25 cellular contexts compared by ENCODE assay signal in the genomic region with DNA sequence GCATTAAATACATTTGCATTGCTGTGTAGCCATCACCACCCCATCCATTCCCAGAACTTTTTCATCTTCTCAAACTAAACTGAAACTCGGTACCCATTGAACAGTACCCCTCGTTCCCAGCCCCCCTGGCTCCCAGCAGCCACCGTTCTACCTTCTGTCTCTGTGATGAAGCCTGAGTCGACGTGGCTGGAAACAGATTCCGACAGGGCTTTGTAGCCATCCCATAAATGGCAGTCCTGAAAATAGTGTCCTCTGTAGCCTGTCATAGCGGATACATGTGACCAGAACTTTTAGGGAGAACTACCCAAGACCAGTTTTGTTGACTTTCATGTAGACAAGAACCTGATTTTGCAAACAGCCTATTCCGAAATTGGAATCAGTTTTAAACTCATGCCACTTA.
"Had no signal": no experiment of that assay in that cellular context is flagged by ENCODE, and none has a peak within 500 bp of the region (broad histone marks: within the 10 kb centered on the region; RNA-seq: fewer than 3 reads in every experiment).

No MANE protein-coding gene starts in this region.

- H3K9me3 Mint-ChIP-seq: activated T-cell treated with anti-CD3 and anti-CD28 coated beads, Interleukin-2, amount 50 U/mL, for 4 hours; activated T-helper 2 cell treated with anti-CD3 and anti-CD28 coated beads, Interferon-gamma antibody, Interleukin-2, Interleukin-4, amounts not matched to agents 10 μg/mL and 5 μg/mL and 100 μg/mL, durations not matched to agents 14 hours and 24 hours and 36 hours; endodermal cell; naive thymus-derived CD4-positive, alpha-beta T cell; neural progenitor cell; stimulated activated naive CD8-positive, alpha-beta T cell treated with anti-CD3 and anti-CD28 coated beads, Interleukin-15, Interleukin-2, amounts not matched to agents 100 ng/mL and 50 ng/mL, for 24 hours; WTC11 had no signal

- H3K4me3 ChIP-seq: adrenal gland, ascending aorta, colonic mucosa, esophagus squamous epithelium, gastrocnemius medialis, lower lobe of right lung, mucosa of descending colon, neural progenitor cell, tibial artery had no signal

- DNase-seq: activated CD8-positive, alpha-beta memory T cell treated with anti-CD3 and anti-CD28 coated beads, Interleukin-2, amount 50 U/mL, for 48 hours; activated naive CD4-positive, alpha-beta T cell; activated T-cell treated with anti-CD3 and anti-CD28 coated beads, Interleukin-2, amount 50 U/mL, for 4 hours; adrenal gland; colonic mucosa; endodermal cell; esophagus squamous epithelium; gastrocnemius medialis; left colon; lower lobe of right lung; mesendoderm; mucosa of descending colon; naive thymus-derived CD4-positive, alpha-beta T cell; retina; stimulated activated CD4-positive, alpha-beta T cell treated with anti-CD3 and anti-CD28 coated beads, Interleukin-12 subunit alpha, Interleukin-12 subunit beta, amount 100 ng/mL, for 4 hours; stimulated activated CD4-positive, alpha-beta T cell treated with anti-CD3 and anti-CD28 coated beads, Interleukin-4, amount 100 ng/mL, for 4 hours; T1000; tibial artery had no signal

- H3K27me3 Mint-ChIP-seq: activated naive CD8-positive, alpha-beta T cell; naive thymus-derived CD4-positive, alpha-beta T cell; stimulated activated naive CD8-positive, alpha-beta T cell treated with anti-CD3 and anti-CD28 coated beads, Interleukin-15, Interleukin-2, amounts not matched to agents 100 ng/mL and 50 ng/mL, for 24 hours had no signal

- H3K4me1 ChIP-seq: ascending aorta, colonic mucosa, neural progenitor cell, tibial artery had no signal

- H3K4me2 ChIP-seq: neural progenitor cell had no signal

- FAIRE-seq: islet of Langerhans had no signal

- H3K27ac Mint-ChIP-seq: activated naive CD8-positive, alpha-beta T cell; activated T-helper 2 cell treated with anti-CD3 and anti-CD28 coated beads, Interferon-gamma antibody, Interleukin-2, Interleukin-4, amounts not matched to agents 10 μg/mL and 5 μg/mL and 100 μg/mL, durations not matched to agents 14 hours and 24 hours and 36 hours; endodermal cell; neural progenitor cell; stimulated activated naive CD8-positive, alpha-beta T cell treated with anti-CD3 and anti-CD28 coated beads, Interleukin-15, Interleukin-2, amounts not matched to agents 100 ng/mL and 50 ng/mL, for 24 hours; WTC11 had no signal

- H3K4me3 Mint-ChIP-seq: activated naive CD8-positive, alpha-beta T cell; activated T-cell treated with anti-CD3 and anti-CD28 coated beads, Interleukin-2, amount 50 U/mL, for 4 hours; endodermal cell; naive thymus-derived CD4-positive, alpha-beta T cell; neural progenitor cell; stimulated activated naive CD8-positive, alpha-beta T cell treated with anti-CD3 and anti-CD28 coated beads, Interleukin-15, Interleukin-2, amounts not matched to agents 100 ng/mL and 50 ng/mL, for 24 hours; WTC11 had no signal

- H3K9ac ChIP-seq: neural progenitor cell had no signal

- H3K4me1 Mint-ChIP-seq: endodermal cell had no signal

- ATAC-seq: activated T-cell treated with anti-CD3 and anti-CD28 coated beads, Interleukin-2, amount 50 U/mL, for 4 hours; gastrocnemius medialis; left colon; lower lobe of right lung; mucosa of descending colon; naive thymus-derived CD4-positive, alpha-beta T cell; WTC11 had no signal

- H3K27ac ChIP-seq: adrenal gland, ascending aorta, colonic mucosa, esophagus squamous epithelium, gastrocnemius medialis, lower lobe of right lung, neural progenitor cell, tibial artery had no signal

- H3K9me3 ChIP-seq: adrenal gland, ascending aorta, colonic mucosa, esophagus squamous epithelium, gastrocnemius medialis, lower lobe of right lung, mucosa of descending colon, tibial artery had no signal

- H3K36me3 Mint-ChIP-seq: neural progenitor cell, WTC11 had no signal

- H2AFZ ChIP-seq: neural progenitor cell had no signal

- H3K36me3 ChIP-seq: adrenal gland, ascending aorta, colonic mucosa, esophagus squamous epithelium, gastrocnemius medialis, lower lobe of right lung, neural progenitor cell, tibial artery had no signal

- H3K27me3 ChIP-seq: adrenal gland, ascending aorta, colonic mucosa, esophagus squamous epithelium, gastrocnemius medialis, neural progenitor cell, tibial artery had no signal
